8 cellular contexts compared by ENCODE assay signal in the genomic region with DNA sequence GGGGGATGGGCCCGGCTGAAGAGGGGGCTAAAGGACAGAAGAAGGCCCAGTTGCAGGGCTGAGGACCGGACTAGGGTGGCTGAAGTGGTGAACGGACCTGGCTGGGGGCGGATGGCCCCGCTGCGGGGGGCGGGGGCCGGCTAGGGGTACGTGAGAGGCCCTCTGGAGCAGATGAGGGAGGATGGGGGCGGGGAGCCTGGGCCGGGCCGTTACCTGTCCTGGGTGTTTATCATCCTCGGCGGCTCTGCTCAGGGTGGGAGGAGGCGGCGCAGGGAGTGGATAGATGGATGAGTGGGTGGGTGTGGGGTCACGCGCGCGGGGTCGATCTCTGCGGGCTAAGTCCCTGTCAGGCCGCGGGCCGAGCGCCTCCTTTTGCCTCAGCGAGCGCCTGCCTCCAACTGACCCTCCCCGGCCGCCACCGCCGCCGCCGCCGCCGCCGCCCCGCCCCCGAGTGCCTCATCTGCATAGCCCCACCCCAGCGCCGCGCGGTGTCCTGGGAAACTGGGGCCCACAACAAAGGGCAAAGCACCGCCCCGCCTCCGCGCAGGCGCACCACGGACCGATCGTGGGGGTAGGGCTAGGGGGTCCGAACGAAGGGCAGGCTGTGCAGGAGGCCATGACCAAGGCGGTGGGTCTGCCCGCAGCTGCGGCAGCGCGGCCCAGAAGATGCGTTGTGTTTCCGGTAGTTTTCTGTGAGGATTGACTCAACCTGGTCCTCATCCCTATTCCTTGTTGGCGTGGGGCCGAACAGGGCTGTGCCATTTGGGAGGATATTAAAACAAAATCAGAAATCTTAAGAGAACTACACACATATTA.
A peak's percentile ranks its signal among the peaks of the same experiment; 100 is the strongest.
DNase-seq lines count a peak whose midpoint lies in the region; ATAC-seq and TF ChIP-seq lines count a peak whose summit lies in the region.

No MANE protein-coding gene starts in this region.

- in situ Hi-C loops in astrocyte of the cerebellum (cut with HindIII; ENCODE audit: low sequenced_read_pairs) = no loop called here

- DNase-seq in NCI-H2029 treated with DMSO at 0.1 percent for 48 hours (lab: John Stamatoyannopoulos, UW) = peak; percentile 37
- peak; percentile 95 for DNase-seq in T-helper 9 cell
- DNase-seq in astrocyte of the cerebellum (ENCODE audit: low read depth) = peak; percentile 70
- DNase-seq in hepatocyte (ENCODE audit: low spot score) = peak; percentile 98
- peak; percentile 96 for DNase-seq in retina

- peaks cover 6% of the 10 kb centered on the region for H4K20me1 ChIP-seq in hepatocyte (ENCODE audit: insufficient read depth, poor library complexity, severe bottlenecking)

- peak overlapping the region; percentile 88 for H3K27ac ChIP-seq in hepatocyte

- peak overlapping the region; percentile 98 for H2AFZ ChIP-seq in hepatocyte

- H3K4me2 ChIP-seq in hepatocyte = peak overlapping the region; percentile 95

- peaks cover 47% of the 10 kb centered on the region for H3K4me1 ChIP-seq in hepatocyte (ENCODE audit: insufficient read depth)

- WGBS in hepatocyte (ENCODE audit: low lambda C conversion rate, missing lambda C conversion rate) = 2% methylated on average over 20 of the region's 62 CpGs

- H3K4me3 ChIP-seq in astrocyte of the cerebellum (ENCODE audit: low read depth, low read length) (peak overlapping the region; percentile 87), hepatocyte (peak overlapping the region; percentile 80)

- no peaks in the 10 kb centered on the region for H3K9me3 ChIP-seq in hepatocyte (ENCODE audit: low read depth)

- no peaks in the 10 kb centered on the region for H3K27me3 ChIP-seq in hepatocyte

- ATAC-seq in GM18498 (IDR thresholded peaks at IDR 0.05; ENCODE audit: unreplicated experiment) (peak; percentile 90), HG02973 (IDR thresholded peaks at IDR 0.05; ENCODE audit: unreplicated experiment) (peak; percentile 75), HG03378 (IDR thresholded peaks at IDR 0.05; ENCODE audit: unreplicated experiment) (no peak)

- peaks cover 49% of the 10 kb centered on the region for H3K79me2 ChIP-seq in hepatocyte

- TF ChIP-seq CTCF in astrocyte of the cerebellum (IDR thresholded peaks at IDR 0.05; ENCODE audit: low read depth, low read length, missing control alignments) (peak; percentile 4), hepatocyte (IDR thresholded peaks at IDR 0.05; ENCODE audit: poor library complexity) (no peak)

- H3K36me3 ChIP-seq in hepatocyte (replicated peaks; ENCODE audit: insufficient read depth, low read depth) = no peaks in the 10 kb centered on the region

- no peaks in the 10 kb centered on the region for H3K9me2 ChIP-seq in hepatocyte (replicated peaks; ENCODE audit: insufficient read depth)

Comparison
In these comparisons a context has a peak if more than half of its experiments do, and no peak if none do; other contexts are left out.
1. DNase-seq: peak in every context shown above with its lines; median percentile 98 in hepatocyte; 96 in retina; 95 in T-helper 9 cell; 70 in astrocyte of the cerebellum; 37 in NCI-H2029 treated with DMSO at 0.1 percent for 48 hours.